Comparison of ENCODE assay signal across 20 cellular contexts in the genomic region with DNA sequence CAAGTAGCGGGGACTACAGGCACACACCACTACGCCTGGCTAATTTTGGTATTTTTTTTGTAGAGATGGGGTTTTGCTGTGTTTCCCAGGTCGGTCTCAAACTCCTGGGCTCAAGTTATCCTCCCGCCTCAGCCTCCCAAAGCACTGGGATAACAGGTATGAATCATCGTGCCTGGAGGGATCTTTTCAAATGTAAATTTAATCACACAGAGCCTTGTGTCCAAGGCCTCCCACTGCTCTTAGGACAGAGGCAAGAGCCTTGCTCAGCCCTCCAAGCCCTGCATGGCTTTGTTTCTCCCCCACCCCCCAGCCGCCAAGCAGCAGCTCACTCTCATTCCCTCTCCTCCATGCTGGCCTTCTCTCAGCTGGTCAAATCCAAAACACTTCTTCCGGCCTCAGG.
DNase-seq lines count a peak whose midpoint lies in the region; ATAC-seq and TF ChIP-seq lines count a peak whose summit lies in the region.
"Had no signal": no experiment of that assay in that cellular context is flagged by ENCODE, and none has a peak within 500 bp of the region (broad histone marks: within the 10 kb centered on the region; RNA-seq: fewer than 3 reads in every experiment).

No MANE protein-coding gene starts in this region.

- no peak for TF ChIP-seq CTCF in HEK293 (tag by site-specific recombination; IDR thresholded peaks at IDR 0.05)
- no peak for TF ChIP-seq CTCF in Peyer's patch (IDR thresholded peaks at IDR 0.05)

- intact Hi-C loops in right cardiac atrium (cut with DNase I), result no loop called here

- no peak overlapping the region for H3K27ac ChIP-seq in HEK293 (ENCODE audit: extremely low read depth, low read depth, low read length)
- H3K27ac ChIP-seq in Peyer's patch, result no peak overlapping the region
- H3K27ac ChIP-seq in right cardiac atrium (ENCODE audit: low read length), result no peak overlapping the region
- H3K27ac ChIP-seq: suprapubic skin, WERI-Rb-1 had no signal

- TF ChIP-seq POLR2A in Peyer's patch (IDR thresholded peaks at IDR 0.05), result no peak

- H3K4me1 ChIP-seq in HEK293 (ENCODE audit: control insufficient read depth, insufficient read depth, low read length) (no peaks in the 10 kb centered on the region), Peyer's patch (no peaks in the 10 kb centered on the region), right cardiac atrium (ENCODE audit: control insufficient read depth, insufficient read depth, low read length) (no peaks in the 10 kb centered on the region)
- H3K4me1 ChIP-seq: suprapubic skin had no signal

- H3K27me3 ChIP-seq in Peyer's patch, result no peaks in the 10 kb centered on the region
- H3K27me3 ChIP-seq in right cardiac atrium (ENCODE audit: control insufficient read depth, insufficient read depth), result no peaks in the 10 kb centered on the region
- H3K27me3 ChIP-seq: suprapubic skin had no signal

- no peaks in the 10 kb centered on the region for H3K9me3 ChIP-seq in HEK293 (ENCODE audit: control insufficient read depth, insufficient read depth, low read depth, low read length)
- no peaks in the 10 kb centered on the region for H3K9me3 ChIP-seq in Peyer's patch
- H3K9me3 ChIP-seq in right cardiac atrium (ENCODE audit: control insufficient read depth, low read length), result no peaks in the 10 kb centered on the region
- H3K9me3 ChIP-seq: suprapubic skin had no signal

- 83% methylated on average over 7 of the region's 7 CpGs for WGBS in right cardiac atrium

- H3K4me3 ChIP-seq in HEK293 (ENCODE audit: low read depth, low read length) (no peak overlapping the region), Peyer's patch (no peak overlapping the region), right cardiac atrium (ENCODE audit: low read length) (no peak overlapping the region)
- H3K4me3 ChIP-seq: suprapubic skin had no signal

- H3K36me3 ChIP-seq in HEK293 (ENCODE audit: control insufficient read depth in 2 of 2, insufficient read depth in 1 of 2, low read length in 2 of 2), result no peaks in the 10 kb centered on the region
- no peaks in the 10 kb centered on the region for H3K36me3 ChIP-seq in Peyer's patch
- H3K36me3 ChIP-seq: suprapubic skin, WERI-Rb-1 had no signal

- CTCF ChIA-PET in HEK293 (lab: Yijun Ruan, JAX), result interaction anchor here (0.7 kb wide), 1 partner anchor 19 kb away, joined by 3 read pairs; no protein-coding TSS in a partner anchor

- peak; percentile 48 for DNase-seq in COLO829 (ENCODE audit: low spot score)
- DNase-seq in RPMI7951 (ENCODE audit: low read depth), result peak; percentile 56
- peak; percentile 30 for DNase-seq in iPS DF 4.7 (ENCODE audit: extremely low read depth, low spot score)
- DNase-seq in Peyer's patch, result no peak
- no peak for DNase-seq in right cardiac atrium
- no peak for DNase-seq in T-helper 1 cell
- DNase-seq: anterior cingulate cortex; caudate nucleus; CD8-positive, alpha-beta memory T cell; DMS53; naive thymus-derived CD4-positive, alpha-beta T cell; NCI-H1694 treated with DMSO at 0.1 percent for 48 hours; NCI-H2171 treated with DMSO at 0.1 percent for 48 hours; NCI-H748 treated with DMSO at 0.1 percent for 48 hours; WERI-Rb-1 had no signal

- ATAC-seq in GM21390 (IDR thresholded peaks at IDR 0.05; ENCODE audit: unreplicated experiment) (no peak), right cardiac atrium (no peak)
- ATAC-seq: naive thymus-derived CD4-positive, alpha-beta T cell; Right ventricle myocardium inferior; stimulated activated effector memory CD8-positive, alpha-beta T cell treated with anti-CD3 and anti-CD28 coated beads, Interleukin-12 subunit alpha, Interleukin-12 subunit beta, amount 100 ng/mL, for 72 hours had no signal

- POLR2A ChIA-PET in HEK293 (lab: Yijun Ruan, JAX), result no interaction called here

TF ChIP-seq in HEK293, 187 proteins besides CTCF, POLR2A, EP300 and RAD21:
- TF ChIP-seq ZNF426 (tag by site-specific recombination; IDR thresholded peaks at IDR 0.05) (no peak), ZIC2 (tag by site-specific recombination; IDR thresholded peaks at IDR 0.05) (peak; percentile 27; the same call in 1 of the 2 replicates), ZNF24 (tag by site-specific recombination; IDR thresholded peaks at IDR 0.05) (no peak), GLIS1 (tag by site-specific recombination; IDR thresholded peaks at IDR 0.05) (peak; percentile 52)
- TF ChIP-seq, protein P1, sequence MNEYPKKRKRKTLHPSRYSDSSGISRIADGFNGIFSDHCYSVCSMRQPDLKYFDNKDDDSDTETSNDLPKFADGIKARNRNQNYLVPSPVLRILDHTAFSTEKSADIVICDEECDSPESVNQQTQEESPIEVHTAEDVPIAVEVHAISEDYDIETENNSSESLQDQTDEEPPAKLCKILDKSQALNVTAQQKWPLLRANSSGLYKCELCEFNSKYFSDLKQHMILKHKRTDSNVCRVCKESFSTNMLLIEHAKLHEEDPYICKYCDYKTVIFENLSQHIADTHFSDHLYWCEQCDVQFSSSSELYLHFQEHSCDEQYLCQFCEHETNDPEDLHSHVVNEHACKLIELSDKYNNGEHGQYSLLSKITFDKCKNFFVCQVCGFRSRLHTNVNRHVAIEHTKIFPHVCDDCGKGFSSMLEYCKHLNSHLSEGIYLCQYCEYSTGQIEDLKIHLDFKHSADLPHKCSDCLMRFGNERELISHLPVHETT (tag by site-specific recombination; IDR thresholded peaks at IDR 0.05), result no peak

Comparison
In these comparisons a context has a peak if more than half of its experiments do, and no peak if none do; other contexts are left out.
1. DNase-seq: peak in COLO829 (single experiment), RPMI7951 (single experiment) and iPS DF 4.7 (single experiment); none in Peyer's patch (0 of 3), right cardiac atrium (0 of 3) and T-helper 1 cell (0 of 5).